1 cellular context compared by ENCODE assay signal in genomic region chr5:151233576-151234202, GRCh38.
TF ChIP-seq lines count a peak whose summit lies in the region.

No MANE protein-coding gene starts in this region.

TF ChIP-seq in SK-N-SH treated with all-trans-retinoic acid at 6 μM for 48 hours, 23 proteins besides CTCF, POLR2A, EP300 and RAD21 (continued from another document):
- TF ChIP-seq TSHZ2 (CRISPR knock-in tag; IDR thresholded peaks at IDR 0.05) (no peak), PPARA (CRISPR knock-in tag; IDR thresholded peaks at IDR 0.05; ENCODE audit: borderline replicate concordance) (no peak), ZNF565 (CRISPR knock-in tag; conservative IDR thresholded peaks at IDR 0.05; ENCODE audit: low read depth) (no peak)
